Comparison of ENCODE assay signal across 12 cellular contexts in genomic region chr2:85756195-85756594, GRCh38. TPM values are rescaled to one million over a fixed set of nuclear protein-coding genes. Genes with fewer than 3 reads are reported as not detected.
DNase-seq lines count a peak whose midpoint lies in the region; FAIRE-seq and TF ChIP-seq lines count a peak whose summit lies in the region.
"Had no signal": no experiment of that assay in that cellular context is flagged by ENCODE, and none has a peak within 500 bp of the region (broad histone marks: within the 10 kb centered on the region; RNA-seq: fewer than 3 reads in every experiment).

No MANE protein-coding gene starts in this region.

- no TSS peak for BruUV-seq in Caco-2 (replicated peaks; lab: Mats Ljungman, UMichigan)

- TF ChIP-seq CTCF in fibroblast of pulmonary artery (IDR thresholded peaks at IDR 0.05; ENCODE audit: low read length, missing control alignments) (no peak), nephron progenitor cell (IDR thresholded peaks at IDR 0.05) (no peak), type B pancreatic cell (conservative IDR thresholded peaks at IDR 0.05) (no peak), Caco-2 (IDR thresholded peaks at IDR 0.05; ENCODE audit: insufficient read depth in 1 of 2, low read depth in 1 of 2, low read length in 1 of 2, severe bottlenecking in 1 of 2, unreplicated experiment in 1 of 2) (no peak)

- H3K4me1 ChIP-seq in Caco-2: peaks cover 11% of the 10 kb centered on the region

- POLR2A ChIA-PET in Caco-2 (lab: Charles Lee): no interaction called here

- CTCF ChIA-PET in Caco-2 (lab: Charles Lee): no interaction called here

- H3K4me1 Mint-ChIP-seq in nephron progenitor cell (peaks cover 42% of the 10 kb centered on the region), type B pancreatic cell (ENCODE audit: unreplicated experiment) (peaks cover 16% of the 10 kb centered on the region), Caco-2 (ENCODE audit: low read depth, unreplicated experiment) (peaks cover 9% of the 10 kb centered on the region)

- H3K9me3 Mint-ChIP-seq in nephron progenitor cell: no peaks in the 10 kb centered on the region
- no peaks in the 10 kb centered on the region for H3K9me3 Mint-ChIP-seq in type B pancreatic cell
- H3K9me3 Mint-ChIP-seq in Caco-2 (ENCODE audit: unreplicated experiment): no peaks in the 10 kb centered on the region
- H3K9me3 Mint-ChIP-seq: stimulated activated effector memory CD8-positive, alpha-beta T cell treated with anti-CD3 and anti-CD28 coated beads, Interleukin-12 subunit alpha, Interleukin-12 subunit beta, amount 100 ng/mL, for 72 hours had no signal

- H3K27ac ChIP-seq in SK-N-MC: no peak overlapping the region
- H3K27ac ChIP-seq: adrenal gland had no signal

- no peaks in the 10 kb centered on the region for H3K9me3 ChIP-seq in SK-N-MC (ENCODE audit: low read depth, low read length)
- no peaks in the 10 kb centered on the region for H3K9me3 ChIP-seq in Caco-2
- H3K9me3 ChIP-seq: adrenal gland had no signal

- peaks cover 38% of the 10 kb centered on the region for H3K27me3 Mint-ChIP-seq in nephron progenitor cell (ENCODE audit: low read depth, poor library complexity)
- peaks cover 51% of the 10 kb centered on the region for H3K27me3 Mint-ChIP-seq in type B pancreatic cell
- peaks cover 22% of the 10 kb centered on the region for H3K27me3 Mint-ChIP-seq in Caco-2 (ENCODE audit: insufficient read depth, unreplicated experiment)

- H3K36me3 ChIP-seq in SK-N-MC (ENCODE audit: insufficient read depth, low read length) (no peaks in the 10 kb centered on the region), Caco-2 (ENCODE audit: control insufficient read depth, insufficient read depth, low read length) (no peaks in the 10 kb centered on the region)
- H3K36me3 ChIP-seq: adrenal gland had no signal

- intact Hi-C loops in Caco-2 (cut with micrococcal nuclease; ENCODE audit: unreplicated experiment): no loop called here

- no peak for FAIRE-seq in GM19239 (lab: Jason Lieb, UNC)

- H3K9ac ChIP-seq in SK-N-MC (ENCODE audit: insufficient read length): no peak overlapping the region

- H3K4me3 ChIP-seq in SK-N-MC (peak overlapping the region; percentile 81), fibroblast of pulmonary artery (replicated peaks; ENCODE audit: low read depth, low read length) (peak overlapping the region; percentile 99), Caco-2 (ENCODE audit: low read depth, low read length) (no peak overlapping the region)

- no peaks in the 10 kb centered on the region for H3K36me3 Mint-ChIP-seq in nephron progenitor cell (ENCODE audit: low read depth)
- H3K36me3 Mint-ChIP-seq in type B pancreatic cell: no peaks in the 10 kb centered on the region
- no peaks in the 10 kb centered on the region for H3K36me3 Mint-ChIP-seq in Caco-2 (ENCODE audit: insufficient read depth, unreplicated experiment)
- H3K36me3 Mint-ChIP-seq: stimulated activated effector memory CD8-positive, alpha-beta T cell treated with anti-CD3 and anti-CD28 coated beads, Interleukin-12 subunit alpha, Interleukin-12 subunit beta, amount 100 ng/mL, for 72 hours had no signal

- H3K4me3 Mint-ChIP-seq in nephron progenitor cell: peak overlapping the region; percentile 90
- peak overlapping the region; percentile 65 for H3K4me3 Mint-ChIP-seq in type B pancreatic cell
- H3K4me3 Mint-ChIP-seq in Caco-2 (ENCODE audit: unreplicated experiment): no peak overlapping the region

- H3K27me3 ChIP-seq in Caco-2 (replicated peaks; ENCODE audit: control insufficient read depth, insufficient read depth, low read length): peaks cover 3% of the 10 kb centered on the region

- H3K27ac Mint-ChIP-seq in nephron progenitor cell (no peak overlapping the region), type B pancreatic cell (peak overlapping the region; percentile 59), Caco-2 (ENCODE audit: unreplicated experiment) (no peak overlapping the region)
- H3K27ac Mint-ChIP-seq: stimulated activated effector memory CD8-positive, alpha-beta T cell treated with anti-CD3 and anti-CD28 coated beads, Interleukin-12 subunit alpha, Interleukin-12 subunit beta, amount 100 ng/mL, for 72 hours had no signal

- DNase-seq in SK-N-MC (ENCODE audit: low read depth, low spot score) (no peak), fibroblast of pulmonary artery (ENCODE audit: low read depth) (no peak), nephron progenitor cell (no peak), type B pancreatic cell (ENCODE audit: extremely low spot score, unreplicated experiment) (no peak), GM19239 (ENCODE audit: insufficient read length, low spot score) (no peak), Caco-2 (no peak), NCI-H1694 treated with DMSO at 0.1 percent for 48 hours (lab: John Stamatoyannopoulos, UW) (no peak)
- DNase-seq: adrenal gland; Calu3; NCI-H1048; stimulated activated CD4-positive, alpha-beta T cell treated with anti-CD3 and anti-CD28 coated beads, Interleukin-1b, Interleukin-23, amount 100 ng/mL, for 48 hours had no signal

RNA-seq across cellular contexts. Expression of gene ATOH8, which starts 2.4 kb away (rescaled TPM):
- 1.8 and 13.7 TPM in 2 replicates for total RNA-seq in type B pancreatic cell (ENCODE audit: low replicate concordance)
- total RNA-seq in Caco-2 (2022): not detected in 2 replicates
